1 cellular context compared by ENCODE assay signal in genomic region chr16:72042157-72042660, GRCh38.
TF ChIP-seq lines count a peak whose summit lies in the region.

No MANE protein-coding gene starts in this region.

TF ChIP-seq in HepG2, 621 proteins besides CTCF, POLR2A, EP300 and RAD21 (continued from another document):
- peak; percentile 59; the same call in 1 of the 2 replicates for TF ChIP-seq ZBTB26 (CRISPR knock-in tag; IDR thresholded peaks at IDR 0.05; ENCODE audit: borderline replicate concordance)
- TF ChIP-seq SOX13 (IDR thresholded peaks at IDR 0.05): no peak
- peak in 1 of 2 experiments; percentile 36; a peak in 1 of 4 replicates for TF ChIP-seq SOX13 (CRISPR knock-in tag; conservative IDR thresholded peaks at IDR 0.05 in 1 of 2, IDR thresholded peaks at IDR 0.05 in 1 of 2)
- no peak for TF ChIP-seq ZKSCAN1 (IDR thresholded peaks at IDR 0.05; ENCODE audit: low read length)
- TF ChIP-seq HIC2 (CRISPR knock-in tag; IDR thresholded peaks at IDR 0.05; ENCODE audit: low read depth): peak; percentile 82
- peak; percentile 69 for TF ChIP-seq HNF4A (CRISPR knock-in tag; IDR thresholded peaks at IDR 0.05)
- TF ChIP-seq FOXP1 (IDR thresholded peaks at IDR 0.05): no peak
- TF ChIP-seq FOXP1 (CRISPR knock-in tag; IDR thresholded peaks at IDR 0.05): peak; percentile 43; the same call in 1 of the 2 replicates
- TF ChIP-seq RXRA (CRISPR knock-in tag; IDR thresholded peaks at IDR 0.05): peak; percentile 17; the same call in 1 of the 2 replicates
- 0 out of 2 replicates have a peak, but pooled peaks have one; percentile 24 for TF ChIP-seq MTERF4 (CRISPR knock-in tag; IDR thresholded peaks at IDR 0.05)
- TF ChIP-seq KLF16 (CRISPR knock-in tag; IDR thresholded peaks at IDR 0.05): 0 out of 4 replicates have a peak, but pooled peaks of 1 of the 2 experiments have one; percentile 5
- TF ChIP-seq ZNF598 (CRISPR knock-in tag; IDR thresholded peaks at IDR 0.05; ENCODE audit: borderline replicate concordance): 0 out of 2 replicates have a peak, but pooled peaks have one; percentile 7
- TF ChIP-seq RBAK (CRISPR knock-in tag; IDR thresholded peaks at IDR 0.05): 0 out of 2 replicates have a peak, but pooled peaks have one; percentile 33
- TF ChIP-seq SP2 (CRISPR knock-in tag; IDR thresholded peaks at IDR 0.05): 0 out of 2 replicates have a peak, but pooled peaks have one; percentile 17
- TF ChIP-seq HNF4G (IDR thresholded peaks at IDR 0.05; ENCODE audit: borderline replicate concordance, low read depth, low read length): peak; percentile 41; the same call in 1 of the 2 replicates
- 0 out of 2 replicates have a peak, but pooled peaks have one; percentile 37 for TF ChIP-seq HNF4G (CRISPR knock-in tag; IDR thresholded peaks at IDR 0.05; ENCODE audit: borderline replicate concordance, low read depth)
- peak; percentile 52 for TF ChIP-seq SAP130 (CRISPR knock-in tag; IDR thresholded peaks at IDR 0.05; ENCODE audit: low read depth)
- TF ChIP-seq ZNF557 (CRISPR knock-in tag; IDR thresholded peaks at IDR 0.05): 0 out of 2 replicates have a peak, but pooled peaks have one; percentile 49
- TF ChIP-seq ELF3 (CRISPR knock-in tag; IDR thresholded peaks at IDR 0.05): peak; percentile 43; the same call in 1 of the 2 replicates
